ENCODE assay signal across 7 cellular contexts in the genomic region with DNA sequence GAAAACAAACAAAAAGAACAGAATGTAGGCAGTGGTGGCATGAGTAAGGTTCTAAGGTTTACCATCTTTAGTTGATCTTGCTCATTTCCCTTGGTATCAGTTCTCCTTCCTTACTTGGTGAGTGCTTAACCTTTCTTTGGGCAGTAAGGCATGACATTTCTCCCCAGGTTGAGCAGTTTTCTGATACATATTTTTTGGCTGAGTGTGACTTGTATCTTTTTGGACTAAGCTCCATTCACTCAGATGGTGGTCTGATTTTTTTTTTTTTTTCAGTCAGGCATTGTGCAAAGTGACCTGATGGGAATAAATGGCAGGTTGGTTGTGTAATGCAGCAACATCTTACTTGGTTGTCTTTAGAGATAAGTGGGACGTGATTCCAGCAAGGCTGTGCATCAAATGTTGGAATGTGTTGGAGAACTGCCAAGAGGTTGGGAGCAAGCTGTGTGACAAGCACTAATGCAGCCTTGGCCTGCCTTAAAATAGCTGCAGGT. TPM values are rescaled to one million over a fixed set of nuclear protein-coding genes. Genes with fewer than 3 reads are reported as not detected.
DNase-seq lines count a peak whose midpoint lies in the region; ATAC-seq and TF ChIP-seq lines count a peak whose summit lies in the region.

No MANE protein-coding gene starts in this region.

- H3K4me1 ChIP-seq in SJCRH30 (peaks cover 76% of the 10 kb centered on the region), hepatocyte (ENCODE audit: insufficient read depth) (peaks cover 31% of the 10 kb centered on the region), mucosa of descending colon (ENCODE audit: low read depth) (no peaks in the 10 kb centered on the region)

- no peak overlapping the region for H2AFZ ChIP-seq in hepatocyte

- H3K4me3 ChIP-seq in SJCRH30 (no peak overlapping the region), hepatocyte (no peak overlapping the region), mucosa of descending colon (no peak overlapping the region)

- peak overlapping the region; percentile 66 for H3K27ac ChIP-seq in SJCRH30
- H3K27ac ChIP-seq in hepatocyte = peak overlapping the region; percentile 83

- no peaks in the 10 kb centered on the region for H3K9me2 ChIP-seq in hepatocyte (replicated peaks; ENCODE audit: insufficient read depth)

- H3K9me3 ChIP-seq in SJCRH30 (replicated peaks) = no peaks in the 10 kb centered on the region
- H3K9me3 ChIP-seq in hepatocyte (ENCODE audit: low read depth) = no peaks in the 10 kb centered on the region
- H3K9me3 ChIP-seq in mucosa of descending colon = no peaks in the 10 kb centered on the region

- H3K36me3 ChIP-seq in SJCRH30 (peaks cover 5% of the 10 kb centered on the region; the same call in 1 of the 2 replicates), hepatocyte (replicated peaks; ENCODE audit: insufficient read depth, low read depth) (no peaks in the 10 kb centered on the region), mucosa of descending colon (ENCODE audit: low read depth) (no peaks in the 10 kb centered on the region)

- intact Hi-C loops in mucosa of descending colon (cut with DNase I, micrococcal nuclease) = no loop called here

- H3K27me3 ChIP-seq in SJCRH30 = no peaks in the 10 kb centered on the region
- no peaks in the 10 kb centered on the region for H3K27me3 ChIP-seq in hepatocyte

- peak; percentile 85 to 94 for DNase-seq in SJCRH30
- peak; percentile 61 for DNase-seq in hepatocyte (ENCODE audit: low spot score)
- DNase-seq in iPS-NIHi11 (ENCODE audit: low spot score) = no peak
- no peak for DNase-seq in mucosa of descending colon
- DNase-seq in AG08395 (ENCODE audit: low spot score) = no peak

- WGBS in hepatocyte (ENCODE audit: low lambda C conversion rate, missing lambda C conversion rate) = 43% methylated on average over 1 of the region's 1 CpG

- TF ChIP-seq CTCF in hepatocyte (IDR thresholded peaks at IDR 0.05; ENCODE audit: poor library complexity) = no peak
- no peak for TF ChIP-seq CTCF in mucosa of descending colon (IDR thresholded peaks at IDR 0.05)

- no peaks in the 10 kb centered on the region for H4K20me1 ChIP-seq in hepatocyte (ENCODE audit: insufficient read depth, poor library complexity, severe bottlenecking)

- ATAC-seq in GM18909 (IDR thresholded peaks at IDR 0.05; ENCODE audit: poor library complexity, unreplicated experiment) (peak; percentile 92), HG03064 (IDR thresholded peaks at IDR 0.05; ENCODE audit: low read depth, unreplicated experiment) (peak; percentile 67), mucosa of descending colon (no peak)

- peak overlapping the region; percentile 42 for H3K4me2 ChIP-seq in hepatocyte

- H3K79me2 ChIP-seq in hepatocyte = peaks cover 84% of the 10 kb centered on the region

RNA-seq across cellular contexts. Expression of a gene that starts 15.1 kb away (rescaled TPM):
- total RNA-seq in SJCRH30 (2014; rRNA removed; shearing (Covaris generic)) = 258 and 260 TPM in 2 replicates
- 324 and 341 TPM in 2 replicates for total RNA-seq in hepatocyte
- polyA plus RNA-seq in hepatocyte = 122 and 124 TPM in 2 replicates
- total RNA-seq in mucosa of descending colon = 100 to 1,000 TPM; 237 to 396 (median 392) TPM

Comparison
In these comparisons a context has a peak if more than half of its experiments do, and no peak if none do; other contexts are left out.
1. DNase-seq: peak in SJCRH30 (2 of 2) and hepatocyte (single experiment); none in iPS-NIHi11 (single experiment), mucosa of descending colon (0 of 3) and AG08395 (single experiment).